In genomic region chr5:11415751-11416150, GRCh38 we compare ENCODE assay signal across 18 cellular contexts.
"Had no signal": no experiment of that assay in that cellular context is flagged by ENCODE, and none has a peak within 500 bp of the region (broad histone marks: within the 10 kb centered on the region; RNA-seq: fewer than 3 reads in every experiment).

No MANE protein-coding gene starts in this region.

- H3K27ac ChIP-seq: coronary artery, epithelial cell of prostate, left lung, skin epidermis, thoracic aorta had no signal

- H3K36me3 Mint-ChIP-seq: activated CD8-positive, alpha-beta memory T cell treated with anti-CD3 and anti-CD28 coated beads, Interleukin-2, amount 10 ng/mL, durations not matched to agents 7 days and 5 days; activated naive CD8-positive, alpha-beta T cell treated with anti-CD3 and anti-CD28 coated beads, Interleukin-2, amount 10 ng/mL, durations not matched to agents 7 days and 5 days; immature natural killer cell; memory B cell had no signal

- H3K27ac Mint-ChIP-seq: activated CD8-positive, alpha-beta memory T cell treated with anti-CD3 and anti-CD28 coated beads, Interleukin-2, amount 10 ng/mL, durations not matched to agents 7 days and 5 days; activated naive CD8-positive, alpha-beta T cell treated with anti-CD3 and anti-CD28 coated beads, Interleukin-2, amount 10 ng/mL, durations not matched to agents 7 days and 5 days; immature natural killer cell; memory B cell; nephron; stimulated activated naive CD8-positive, alpha-beta T cell treated with anti-CD3 and anti-CD28 coated beads, Interleukin-15, amount 100 ng/mL, for 72 hours had no signal

- ATAC-seq: activated CD4-positive, CD25-positive, alpha-beta regulatory T cell treated with anti-CD3 and anti-CD28 coated beads, Interleukin-2, amount 50 U/mL, for 24 hours; activated CD8-positive, alpha-beta memory T cell treated with anti-CD3 and anti-CD28 coated beads, Interleukin-2, amount 10 ng/mL, durations not matched to agents 7 days and 5 days; left lung; stimulated activated naive CD8-positive, alpha-beta T cell treated with anti-CD3 and anti-CD28 coated beads, Interleukin-15, amount 100 ng/mL, for 72 hours had no signal

- DNase-seq: activated CD4-positive, alpha-beta T cell treated with anti-CD3 and anti-CD28 coated beads, Interleukin-2, amount 50 U/mL, for 4 hours; activated CD8-positive, alpha-beta memory T cell treated with anti-CD3 and anti-CD28 coated beads, Interleukin-2, amount 10 ng/mL, durations not matched to agents 7 days and 5 days; activated gamma-delta T cell; activated naive CD8-positive, alpha-beta T cell treated with anti-CD3 and anti-CD28 coated beads, Interleukin-2, amount 10 ng/mL, durations not matched to agents 7 days and 5 days; activated T-cell treated with anti-CD3 and anti-CD28 coated beads, Interleukin-2, amount 50 U/mL, for 48 hours; effector memory CD4-positive, alpha-beta T cell; immature natural killer cell; left lung; retina; stimulated activated CD4-positive, alpha-beta T cell treated with anti-CD3 and anti-CD28 coated beads, Interleukin-4, amount 100 ng/mL, for 4 hours; stimulated activated naive CD8-positive, alpha-beta T cell treated with anti-CD3 and anti-CD28 coated beads, Interleukin-15, amount 100 ng/mL, for 72 hours had no signal
